23 cellular contexts compared by ENCODE assay signal in genomic region chr18:22817844-22818243, GRCh38.
DNase-seq lines count a peak whose midpoint lies in the region; FAIRE-seq and TF ChIP-seq lines count a peak whose summit lies in the region.
"Had no signal": no experiment of that assay in that cellular context is flagged by ENCODE, and none has a peak within 500 bp of the region (broad histone marks: within the 10 kb centered on the region; RNA-seq: fewer than 3 reads in every experiment).

No MANE protein-coding gene starts in this region.

- H4K20me1 ChIP-seq in GM23248 (ENCODE audit: insufficient read depth), result no peaks in the 10 kb centered on the region

- 21 to 27% methylated on average over 1 of the region's 1 CpG for WGBS in GM23248 (ENCODE audit: low coverage in 1 of 2, low lambda C conversion rate in 2 of 2, missing lambda C conversion rate in 2 of 2), 2 experiments

- peaks cover 14% of the 10 kb centered on the region for H3K4me1 ChIP-seq in GM23248 (ENCODE audit: insufficient read depth)
- H3K4me1 ChIP-seq: tibial artery had no signal

- no peak for DNase-seq in GM23248
- peak; percentile 21 for DNase-seq in MG63
- peak; percentile 16 to 65 for DNase-seq in cardiac fibroblast (ENCODE audit: low read depth in 2 of 2)
- peak; percentile 51 for DNase-seq in kidney tubule cell (ENCODE audit: low spot score)
- no peak for DNase-seq in D721Med (ENCODE audit: insufficient read length, low spot score)
- DNase-seq in stimulated activated CD4-positive, alpha-beta T cell treated with anti-CD3 and anti-CD28 coated beads, Interleukin-15, amount 100 ng/mL, for 24 hours, result no peak
- DNase-seq in NCI-H187 treated with DMSO at 0.1 percent for 48 hours (lab: John Stamatoyannopoulos, UW), result no peak
- DNase-seq in coronary artery (ENCODE audit: low spot score), result no peak
- DNase-seq: activated CD4-positive, alpha-beta memory T cell treated with anti-CD3 and anti-CD28 coated beads for 36 hours; activated CD4-positive, CD25-positive, alpha-beta regulatory T cell; activated naive CD8-positive, alpha-beta T cell treated with anti-CD3 and anti-CD28 coated beads, Interleukin-2, amount 10 ng/mL, durations not matched to agents 7 days and 5 days; CD4-positive, alpha-beta memory T cell; foreskin melanocyte; immature natural killer cell; KG1; NCI-H2029 treated with DMSO at 0.1 percent for 48 hours; NCI-H446 treated with DMSO at 0.1 percent for 48 hours; RPMI8226; stimulated activated CD4-positive, alpha-beta T cell treated with anti-CD3 and anti-CD28 coated beads, Interleukin-4, amount 100 ng/mL, for 4 hours; stimulated activated naive CD8-positive, alpha-beta T cell treated with anti-CD3 and anti-CD28 coated beads, Interleukin-15, amount 100 ng/mL, for 72 hours; tibial artery had no signal

- H3K27me3 ChIP-seq in GM23248 (replicated peaks; ENCODE audit: insufficient read depth) (no peaks in the 10 kb centered on the region), MG63 (no peaks in the 10 kb centered on the region)
- H3K27me3 ChIP-seq: hepatocyte, tibial artery had no signal

- no peak overlapping the region for H3K9ac ChIP-seq in GM23248

- H3K9me3 ChIP-seq in GM23248 (ENCODE audit: low read depth), result no peaks in the 10 kb centered on the region
- H3K9me3 ChIP-seq in MG63, result no peaks in the 10 kb centered on the region
- H3K9me3 ChIP-seq: tibial artery had no signal

- peaks cover 11% of the 10 kb centered on the region for H3F3A ChIP-seq in GM23248 (ENCODE audit: insufficient read depth)

- no peak overlapping the region for H3K27ac ChIP-seq in GM23248
- H3K27ac ChIP-seq in coronary artery, result no peak overlapping the region
- H3K27ac ChIP-seq: hepatocyte, SK-N-MC, tibial artery had no signal

- no peak overlapping the region for H3K4me2 ChIP-seq in GM23248 (ENCODE audit: unreplicated experiment)
- H3K4me2 ChIP-seq: hepatocyte had no signal

- H3K36me3 ChIP-seq in GM23248 (ENCODE audit: low read depth) (no peaks in the 10 kb centered on the region), MG63 (no peaks in the 10 kb centered on the region)
- H3K36me3 ChIP-seq: tibial artery had no signal

- H3K4me3 ChIP-seq in GM23248 (no peak overlapping the region), MG63 (no peak overlapping the region), cardiac fibroblast (replicated peaks in 1 of 2; ENCODE audit: low read depth in 2 of 2, low read length in 2 of 2) (no peak overlapping the region), coronary artery (no peak overlapping the region)
- H3K4me3 ChIP-seq: hepatocyte, SK-N-MC, tibial artery had no signal

- in situ Hi-C loops in GM23248 (cut with MboI), result loop anchor here (10.0 to 25.0 kb wide), 2 partner anchors 167 to 594 kb away; no protein-coding TSS in a partner anchor

- H3K79me2 ChIP-seq in GM23248 (ENCODE audit: insufficient read depth), result no peaks in the 10 kb centered on the region
- H3K79me2 ChIP-seq: hepatocyte had no signal

- no peak for TF ChIP-seq CTCF in cardiac fibroblast (IDR thresholded peaks at IDR 0.05; ENCODE audit: low read depth, low read length)
- TF ChIP-seq CTCF in D721Med (IDR thresholded peaks at IDR 0.05; ENCODE audit: insufficient read depth, missing control alignments), result no peak
- TF ChIP-seq CTCF in coronary artery (IDR thresholded peaks at IDR 0.05), result no peak

- H3K9me2 ChIP-seq in GM23248 (ENCODE audit: insufficient read depth), result no peaks in the 10 kb centered on the region

- peak overlapping the region; percentile 24; the same call in 1 of the 2 replicates for H2AFZ ChIP-seq in GM23248
- H2AFZ ChIP-seq: hepatocyte had no signal

- no peak for FAIRE-seq in D721Med (lab: Jason Lieb, UNC)

Comparison
In these comparisons a context has a peak if more than half of its experiments do, and no peak if none do; other contexts are left out.
1. DNase-seq: peak in MG63 (single experiment), cardiac fibroblast (2 of 2) and kidney tubule cell (single experiment); none in GM23248 (single experiment), D721Med (single experiment), stimulated activated CD4-positive, alpha-beta T cell treated with anti-CD3 and anti-CD28 coated beads, Interleukin-15, amount 100 ng/mL, for 24 hours (single experiment), NCI-H187 treated with DMSO at 0.1 percent for 48 hours (single experiment) and coronary artery (single experiment).